ENCODE assay signal across 1 cellular context in genomic region chr12:117778656-117779055, GRCh38.
TF ChIP-seq lines count a peak whose summit lies in the region.

No MANE protein-coding gene starts in this region.

TF ChIP-seq in H1, 55 proteins besides CTCF, POLR2A, EP300 and RAD21:
- TF ChIP-seq E2F6 (IDR thresholded peaks at IDR 0.05) (no peak), ATF2 (IDR thresholded peaks at IDR 0.05; ENCODE audit: low read length) (no peak), RNF2 (IDR thresholded peaks at IDR 0.05; ENCODE audit: borderline replicate concordance, low read depth, low read length, missing control alignments, poor library complexity, severe bottlenecking) (no peak), ATF3 (IDR thresholded peaks at IDR 0.05; ENCODE audit: insufficient read depth, low read depth, low read length) (no peak), EGR1 (IDR thresholded peaks at IDR 0.05; ENCODE audit: borderline replicate concordance, low read depth, low read length) (no peak), SP2 (IDR thresholded peaks at IDR 0.05; ENCODE audit: low read length) (no peak), RFX5 (IDR thresholded peaks at IDR 0.05; ENCODE audit: borderline replicate concordance, low read depth, low read length) (no peak), CHD1 (IDR thresholded peaks at IDR 0.05; ENCODE audit: low read depth, low read length) (no peak), KDM5A (IDR thresholded peaks at IDR 0.05; ENCODE audit: low read length) (no peak), CBX8 (IDR thresholded peaks at IDR 0.05; ENCODE audit: borderline replicate concordance, low read depth, low read length) (no peak), SIX5 (IDR thresholded peaks at IDR 0.05; ENCODE audit: low read depth, low read length) (no peak), CREB1 (IDR thresholded peaks at IDR 0.05) (no peak), MAFK (IDR thresholded peaks at IDR 0.05; ENCODE audit: low read depth, low read length) (no peak), HDAC6 (IDR thresholded peaks at IDR 0.05; ENCODE audit: low read depth, low read length) (no peak), SIN3A (conservative IDR thresholded peaks at IDR 0.05 in 1 of 2, IDR thresholded peaks at IDR 0.05 in 1 of 2; ENCODE audit: low read depth in 1 of 2, low read length in 2 of 2) (no peak), NRF1 (IDR thresholded peaks at IDR 0.05; ENCODE audit: low read depth, low read length) (no peak), KDM4A (IDR thresholded peaks at IDR 0.05; ENCODE audit: low read depth, low read length, severe bottlenecking) (no peak)
